Comparison of ENCODE assay signal across 34 cellular contexts in the genomic region with DNA sequence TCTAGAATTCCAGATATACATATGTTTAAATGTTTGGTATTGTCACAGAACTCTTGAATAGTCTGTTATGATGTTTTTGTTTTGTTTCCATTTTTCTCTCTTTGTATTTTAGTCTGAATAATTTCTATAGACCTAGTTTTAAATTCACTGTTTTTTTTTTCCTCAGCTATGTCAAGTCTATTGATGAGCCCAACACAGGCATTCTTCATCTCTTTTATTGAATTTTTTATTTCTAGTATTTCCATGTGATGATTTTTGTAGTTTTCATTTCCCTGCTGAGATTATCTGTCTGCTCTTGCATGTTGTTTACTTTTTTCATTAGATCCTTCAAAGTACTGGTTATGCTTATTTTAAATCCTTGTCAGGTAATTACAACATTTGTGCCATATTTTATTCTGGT.
"Had no signal": no experiment of that assay in that cellular context is flagged by ENCODE, and none has a peak within 500 bp of the region (broad histone marks: within the 10 kb centered on the region; RNA-seq: fewer than 3 reads in every experiment).

No MANE protein-coding gene starts in this region.

- DNase-seq: Kasumi-1, MG63, MM.1S, MV-4-11, NCI-H1048, NCI-H1092, NCI-H1092 treated with DMSO at 0.1 percent for 48 hours, NCI-H1105, NCI-H1105 treated with DMSO at 0.1 percent for 48 hours, NCI-H1417, NCI-H1417 treated with DMSO at 0.1 percent for 48 hours, NCI-H1436, NCI-H1436 treated with DMSO at 0.1 percent for 48 hours, NCI-H146, NCI-H1694, NCI-H1694 treated with DMSO at 0.1 percent for 48 hours, NCI-H187, NCI-H187 treated with DMSO at 0.1 percent for 48 hours, NCI-H1930, NCI-H2029, NCI-H2029 treated with DMSO at 0.1 percent for 48 hours, NCI-H2081, NCI-H2081 treated with DMSO at 0.1 percent for 48 hours, NCI-H2107, NCI-H2227 treated with DMSO at 0.1 percent for 48 hours, NCI-H226, NCI-H345, NCI-H446, NCI-H446 treated with DMSO at 0.1 percent for 48 hours, NCI-H510A, NCI-H510A treated with DMSO at 0.1 percent for 48 hours, NCI-H524, NCI-H524 treated with DMSO at 0.1 percent for 48 hours, NCI-H526 had no signal

- H3K27me3 ChIP-seq: MG63 had no signal

- H3K4me3 ChIP-seq: MG63 had no signal

- H3K36me3 ChIP-seq: MG63 had no signal
